8 cellular contexts compared by ENCODE assay signal in the genomic region with DNA sequence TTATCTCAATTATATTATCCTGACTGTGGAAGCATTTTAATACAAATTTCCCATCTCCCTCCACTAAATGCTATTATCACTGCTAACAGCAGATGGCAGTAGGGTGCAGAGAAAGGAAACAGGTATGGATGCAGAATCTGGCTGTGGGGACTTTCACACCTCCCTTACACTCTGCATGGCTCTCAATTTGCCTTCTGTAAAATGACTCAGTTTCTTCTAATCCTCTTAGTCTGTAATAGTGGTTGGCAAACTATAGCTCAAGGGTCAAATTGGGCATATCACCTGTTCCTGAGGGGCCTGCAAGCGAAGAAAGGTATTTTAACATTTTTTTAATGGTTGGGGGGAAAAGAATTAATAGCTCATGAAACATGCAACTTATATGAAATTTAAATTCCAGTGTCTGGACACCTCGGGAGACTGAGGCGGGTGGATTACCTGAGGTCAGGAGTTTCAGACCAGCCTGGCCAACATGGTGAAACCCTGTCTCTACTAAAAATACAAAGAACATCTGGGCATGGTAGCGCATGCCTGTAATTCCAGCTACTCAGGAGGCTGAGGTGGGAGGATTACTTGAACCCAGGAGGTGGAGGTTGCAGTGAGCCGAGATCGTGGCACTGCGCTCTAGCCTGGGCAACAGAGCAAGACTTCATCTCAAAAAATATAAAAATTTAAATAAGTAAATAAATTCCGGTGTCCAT.
DNase-seq lines count a peak whose midpoint lies in the region; ATAC-seq and TF ChIP-seq lines count a peak whose summit lies in the region.

No MANE protein-coding gene starts in this region.

- no peaks in the 10 kb centered on the region for H3K9me2 ChIP-seq in neural cell (ENCODE audit: insufficient read depth, low read length)

- no peaks in the 10 kb centered on the region for H3K79me2 ChIP-seq in neural cell (replicated peaks; ENCODE audit: insufficient read depth, low read length)

- no peak overlapping the region for H3K4me2 ChIP-seq in neural cell (ENCODE audit: low read length)

- POLR2A ChIA-PET in CD8-positive, alpha-beta T cell (lab: Charles Lee): interaction anchor here (0.9 to 3.0 kb wide), 4 partner anchors 10 to 352 kb away, joined by 3 to 19 read pairs (median 3); no protein-coding TSS in a partner anchor

- no peaks in the 10 kb centered on the region for H3K27me3 ChIP-seq in CD8-positive, alpha-beta T cell (ENCODE audit: insufficient read depth, low read length)
- H3K27me3 ChIP-seq in neural cell (ENCODE audit: insufficient read depth, low read depth, low read length): no peaks in the 10 kb centered on the region
- no peaks in the 10 kb centered on the region for H3K27me3 ChIP-seq in thoracic aorta (replicated peaks; ENCODE audit: insufficient read depth)

- CTCF ChIA-PET in CD8-positive, alpha-beta T cell (lab: Charles Lee): interaction anchor here (0.6 to 15.5 kb wide), 57 partner anchors 10 to 376 kb away, joined by 3 to 661 read pairs (median 5); a partner anchor contains a TSS

- H3K9ac ChIP-seq in neural cell (ENCODE audit: low read length): no peak overlapping the region

- no peak overlapping the region for H3K4me3 Mint-ChIP-seq in CD8-positive, alpha-beta T cell
- peak overlapping the region; percentile 76 for H3K4me3 Mint-ChIP-seq in HFFc6

- no peak for TF ChIP-seq POLR2A in GM18505 (IDR thresholded peaks at IDR 0.05; ENCODE audit: borderline replicate concordance, extremely low read depth, insufficient read depth, insufficient read length)

- intact Hi-C loops in CD8-positive, alpha-beta T cell (cut with DNase I, micrococcal nuclease): loop anchor here (1.0 to 10.0 kb wide), 4 partner anchors 72 to 348 kb away; no protein-coding TSS in a partner anchor

- peaks cover 72% of the 10 kb centered on the region for H3K36me3 Mint-ChIP-seq in CD8-positive, alpha-beta T cell
- H3K36me3 Mint-ChIP-seq in HFFc6 (ENCODE audit: low read depth): peaks cover 24% of the 10 kb centered on the region

- peak; percentile 85 for ATAC-seq in CD8-positive, alpha-beta T cell
- ATAC-seq in thoracic aorta (ENCODE audit: insufficient number of reproducible peaks, low FRiP score, low read depth) (peak; percentile 54), GM18505 (IDR thresholded peaks at IDR 0.05; ENCODE audit: unreplicated experiment) (no peak)

- peak in 6 of 7 experiments; percentile 1 to 55 (median 35) for DNase-seq in CD8-positive, alpha-beta T cell
- DNase-seq in HFFc6 (peak; percentile 46), NCI-H526 (lab: John Stamatoyannopoulos, UW) (peak; percentile 63 to 76), fibroblast of peridontal ligament (ENCODE audit: extremely low read depth) (peak; percentile 77), thoracic aorta (ENCODE audit: low spot score) (no peak)
- DNase-seq in activated CD8-positive, alpha-beta memory T cell treated with anti-CD3 and anti-CD28 coated beads, Interleukin-2, amount 50 U/mL, for 1 hour (ENCODE audit: extremely low read depth): peak; percentile 23

- H2AFZ ChIP-seq in neural cell (ENCODE audit: low read depth, low read length): no peak overlapping the region

- no peak overlapping the region for H3K4me3 ChIP-seq in CD8-positive, alpha-beta T cell (ENCODE audit: low read depth, low read length)
- no peak overlapping the region for H3K4me3 ChIP-seq in neural cell (ENCODE audit: low read length)
- H3K4me3 ChIP-seq in thoracic aorta: no peak overlapping the region

- peak; percentile 93 for TF ChIP-seq CTCF in CD8-positive, alpha-beta T cell (IDR thresholded peaks at IDR 0.05)
- TF ChIP-seq CTCF in HFFc6 (IDR thresholded peaks at IDR 0.05) (peak; percentile 93), neural cell (IDR thresholded peaks at IDR 0.05; ENCODE audit: poor library complexity, severe bottlenecking) (peak; percentile 94), thoracic aorta (IDR thresholded peaks at IDR 0.05) (peak; percentile 82)

- H3K9me3 ChIP-seq in CD8-positive, alpha-beta T cell (ENCODE audit: low read length): no peaks in the 10 kb centered on the region
- H3K9me3 ChIP-seq in neural cell (ENCODE audit: low read length) (no peaks in the 10 kb centered on the region), thoracic aorta (no peaks in the 10 kb centered on the region)

- no peak for TF ChIP-seq EP300 in neural cell (conservative IDR thresholded peaks at IDR 0.05; ENCODE audit: poor library complexity, severe bottlenecking)

- H4K20me1 ChIP-seq in neural cell (ENCODE audit: insufficient read depth): no peaks in the 10 kb centered on the region

- H3K4me1 ChIP-seq in CD8-positive, alpha-beta T cell (ENCODE audit: insufficient read depth, low read length): no peaks in the 10 kb centered on the region
- peaks cover 45 to 61% of the 10 kb centered on the region in 2 donors for H3K4me1 ChIP-seq in thoracic aorta (ENCODE audit: control insufficient read depth in 1 of 2, low read depth in 2 of 2)

- H3K27me3 Mint-ChIP-seq in CD8-positive, alpha-beta T cell (ENCODE audit: low read depth): no peaks in the 10 kb centered on the region
- peaks cover 5% of the 10 kb centered on the region; the same call in 1 of the 2 replicates for H3K27me3 Mint-ChIP-seq in HFFc6 (ENCODE audit: insufficient read depth)

- no peak overlapping the region for H3K27ac ChIP-seq in CD8-positive, alpha-beta T cell (ENCODE audit: low read depth, low read length)
- H3K27ac ChIP-seq in neural cell (ENCODE audit: low read length) (no peak overlapping the region), thoracic aorta (peak overlapping the region; percentile 93 to 94)

- H3K27ac Mint-ChIP-seq in CD8-positive, alpha-beta T cell: peak overlapping the region; percentile 66
- peak overlapping the region; percentile 94 for H3K27ac Mint-ChIP-seq in HFFc6

- peaks cover 12% of the 10 kb centered on the region for H3K4me1 Mint-ChIP-seq in CD8-positive, alpha-beta T cell (ENCODE audit: low read depth)
- H3K4me1 Mint-ChIP-seq in HFFc6 (ENCODE audit: low read depth): peaks cover 65% of the 10 kb centered on the region

- H3K9me3 Mint-ChIP-seq in CD8-positive, alpha-beta T cell: no peaks in the 10 kb centered on the region
- no peaks in the 10 kb centered on the region for H3K9me3 Mint-ChIP-seq in HFFc6

- peak; percentile 94 for TF ChIP-seq RAD21 in neural cell (conservative IDR thresholded peaks at IDR 0.05)

- no peaks in the 10 kb centered on the region for H3F3A ChIP-seq in neural cell (ENCODE audit: insufficient read depth, low read length, poor library complexity, severe bottlenecking)

- H3K36me3 ChIP-seq in CD8-positive, alpha-beta T cell (ENCODE audit: insufficient read depth, low read length): peaks cover 8% of the 10 kb centered on the region
- H3K36me3 ChIP-seq in neural cell (ENCODE audit: insufficient read depth, low read length) (peaks cover 10% of the 10 kb centered on the region), thoracic aorta (no peaks in the 10 kb centered on the region)

TF ChIP-seq in neural cell, 6 proteins besides CTCF, POLR2A, EP300 and RAD21:
- TF ChIP-seq TAF1 (IDR thresholded peaks at IDR 0.05; ENCODE audit: low read depth) (no peak), SMC3 (conservative IDR thresholded peaks at IDR 0.05; ENCODE audit: poor library complexity) (peak; percentile 98)

Comparison
In these comparisons a context has a peak if more than half of its experiments do, and no peak if none do; other contexts are left out.
1. H3K27ac ChIP-seq: peak in thoracic aorta (2 of 2); none in CD8-positive, alpha-beta T cell (single experiment) and neural cell (single experiment).
2. Peak in every context shown above with its lines, with median percentiles within 50 percentile points of each other: CTCF ChIP-seq.